2 cellular contexts compared by ENCODE assay signal in the genomic region with DNA sequence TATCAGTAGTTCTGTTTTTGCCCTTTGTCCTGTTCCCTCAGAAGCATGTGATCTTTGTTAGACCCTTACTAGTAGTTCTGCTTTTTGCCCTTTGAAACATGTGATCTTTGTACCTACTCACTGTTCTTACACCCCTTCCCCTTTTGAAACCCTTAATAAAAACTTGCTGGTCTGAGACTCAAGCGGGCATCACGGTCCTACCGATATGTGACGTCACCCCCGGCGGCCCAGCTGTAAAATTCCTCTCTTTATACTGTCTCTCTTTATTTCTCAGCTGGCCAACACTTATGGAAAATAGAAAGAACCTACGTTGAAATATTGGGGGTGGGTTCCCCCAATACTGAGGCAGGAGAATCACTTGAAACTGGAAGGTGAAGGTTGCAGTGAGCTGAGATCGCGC. TPM values are rescaled to one million over a fixed set of nuclear protein-coding genes. Genes with fewer than 3 reads are reported as not detected.
"Had no signal": no experiment of that assay in that cellular context is flagged by ENCODE, and none has a peak within 500 bp of the region (broad histone marks: within the 10 kb centered on the region; RNA-seq: fewer than 3 reads in every experiment).

No MANE protein-coding gene starts in this region.

RNA-seq across cellular contexts. Expression of a gene that starts 44.4 kb away (rescaled TPM):
- total RNA-seq: activated B cell treated with CpG ODN at 0.5 μM for 24 hours; activated CD8-positive, alpha-beta T cell treated with anti-CD3 and anti-CD28 coated beads for 36 hours had no signal
